Comparison of ENCODE assay signal across 1 cellular context in the genomic region with DNA sequence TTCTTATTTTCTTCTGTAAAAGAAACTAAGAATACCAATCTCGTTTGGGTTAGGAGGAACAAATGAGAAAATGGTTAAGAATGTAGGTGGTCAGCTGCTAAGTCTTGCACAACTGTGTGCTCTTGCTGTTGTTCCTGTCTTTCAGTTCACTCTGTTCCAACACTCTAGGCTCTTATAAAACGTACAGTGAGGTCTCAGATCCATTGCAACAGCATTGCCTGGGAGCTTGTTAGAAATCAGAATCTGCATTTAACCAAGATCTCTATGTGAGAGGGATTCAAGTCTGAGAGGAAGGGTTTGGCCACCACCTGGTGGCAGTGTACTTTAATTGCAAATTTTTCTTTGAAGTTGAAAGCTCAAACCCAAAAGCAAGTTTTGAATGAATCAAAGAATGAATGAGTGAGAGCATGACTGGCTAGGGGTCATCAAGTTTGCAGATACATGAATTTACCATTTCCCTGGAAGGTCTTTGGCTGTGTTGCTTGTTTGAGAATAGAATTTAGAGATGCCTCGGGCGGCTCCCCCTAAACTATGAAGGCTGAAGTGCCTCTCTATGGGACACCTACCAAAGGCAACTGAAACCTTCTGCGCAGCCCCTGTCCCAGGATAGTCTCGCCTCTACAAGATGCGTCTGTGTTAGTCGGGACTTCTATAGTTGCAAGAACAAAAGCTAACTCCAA.
TF ChIP-seq lines count a peak whose summit lies in the region.

No MANE protein-coding gene starts in this region.

TF ChIP-seq in SK-N-SH, 30 proteins besides CTCF, POLR2A, EP300 and RAD21 (continued from another document):
- TF ChIP-seq, protein P1, sequence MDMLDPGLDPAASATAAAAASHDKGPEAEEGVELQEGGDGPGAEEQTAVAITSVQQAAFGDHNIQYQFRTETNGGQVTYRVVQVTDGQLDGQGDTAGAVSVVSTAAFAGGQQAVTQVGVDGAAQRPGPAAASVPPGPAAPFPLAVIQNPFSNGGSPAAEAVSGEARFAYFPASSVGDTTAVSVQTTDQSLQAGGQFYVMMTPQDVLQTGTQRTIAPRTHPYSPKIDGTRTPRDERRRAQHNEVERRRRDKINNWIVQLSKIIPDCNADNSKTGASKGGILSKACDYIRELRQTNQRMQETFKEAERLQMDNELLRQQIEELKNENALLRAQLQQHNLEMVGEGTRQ (IDR thresholded peaks at IDR 0.05; ENCODE audit: borderline replicate concordance, low read depth, low read length), result no peak
- no peak for TF ChIP-seq RXRA (IDR thresholded peaks at IDR 0.05; ENCODE audit: borderline replicate concordance, low read depth)
- TF ChIP-seq, protein P2, sequence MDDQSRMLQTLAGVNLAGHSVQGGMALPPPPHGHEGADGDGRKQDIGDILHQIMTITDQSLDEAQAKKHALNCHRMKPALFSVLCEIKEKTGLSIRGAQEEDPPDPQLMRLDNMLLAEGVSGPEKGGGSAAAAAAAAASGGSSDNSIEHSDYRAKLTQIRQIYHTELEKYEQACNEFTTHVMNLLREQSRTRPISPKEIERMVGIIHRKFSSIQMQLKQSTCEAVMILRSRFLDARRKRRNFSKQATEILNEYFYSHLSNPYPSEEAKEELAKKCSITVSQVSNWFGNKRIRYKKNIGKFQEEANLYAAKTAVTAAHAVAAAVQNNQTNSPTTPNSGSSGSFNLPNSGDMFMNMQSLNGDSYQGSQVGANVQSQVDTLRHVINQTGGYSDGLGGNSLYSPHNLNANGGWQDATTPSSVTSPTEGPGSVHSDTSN (IDR thresholded peaks at IDR 0.05), result no peak
- no peak for TF ChIP-seq FOXJ3 (CRISPR knock-in tag; IDR thresholded peaks at IDR 0.05)
- TF ChIP-seq, protein P3, sequence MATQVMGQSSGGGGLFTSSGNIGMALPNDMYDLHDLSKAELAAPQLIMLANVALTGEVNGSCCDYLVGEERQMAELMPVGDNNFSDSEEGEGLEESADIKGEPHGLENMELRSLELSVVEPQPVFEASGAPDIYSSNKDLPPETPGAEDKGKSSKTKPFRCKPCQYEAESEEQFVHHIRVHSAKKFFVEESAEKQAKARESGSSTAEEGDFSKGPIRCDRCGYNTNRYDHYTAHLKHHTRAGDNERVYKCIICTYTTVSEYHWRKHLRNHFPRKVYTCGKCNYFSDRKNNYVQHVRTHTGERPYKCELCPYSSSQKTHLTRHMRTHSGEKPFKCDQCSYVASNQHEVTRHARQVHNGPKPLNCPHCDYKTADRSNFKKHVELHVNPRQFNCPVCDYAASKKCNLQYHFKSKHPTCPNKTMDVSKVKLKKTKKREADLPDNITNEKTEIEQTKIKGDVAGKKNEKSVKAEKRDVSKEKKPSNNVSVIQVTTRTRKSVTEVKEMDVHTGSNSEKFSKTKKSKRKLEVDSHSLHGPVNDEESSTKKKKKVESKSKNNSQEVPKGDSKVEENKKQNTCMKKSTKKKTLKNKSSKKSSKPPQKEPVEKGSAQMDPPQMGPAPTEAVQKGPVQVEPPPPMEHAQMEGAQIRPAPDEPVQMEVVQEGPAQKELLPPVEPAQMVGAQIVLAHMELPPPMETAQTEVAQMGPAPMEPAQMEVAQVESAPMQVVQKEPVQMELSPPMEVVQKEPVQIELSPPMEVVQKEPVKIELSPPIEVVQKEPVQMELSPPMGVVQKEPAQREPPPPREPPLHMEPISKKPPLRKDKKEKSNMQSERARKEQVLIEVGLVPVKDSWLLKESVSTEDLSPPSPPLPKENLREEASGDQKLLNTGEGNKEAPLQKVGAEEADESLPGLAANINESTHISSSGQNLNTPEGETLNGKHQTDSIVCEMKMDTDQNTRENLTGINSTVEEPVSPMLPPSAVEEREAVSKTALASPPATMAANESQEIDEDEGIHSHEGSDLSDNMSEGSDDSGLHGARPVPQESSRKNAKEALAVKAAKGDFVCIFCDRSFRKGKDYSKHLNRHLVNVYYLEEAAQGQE (IDR thresholded peaks at IDR 0.05; ENCODE audit: low read depth, low read length), result no peak
- TF ChIP-seq CHD2 (IDR thresholded peaks at IDR 0.05; ENCODE audit: low read length, partially characterized antibody), result no peak
